ENCODE assay signal across 18 cellular contexts in genomic region chr1:234932506-234932905, GRCh38.
A peak's percentile ranks its signal among the peaks of the same experiment; 100 is the strongest.
DNase-seq lines count a peak whose midpoint lies in the region; ATAC-seq and FAIRE-seq lines count a peak whose summit lies in the region.
"Had no signal": no experiment of that assay in that cellular context is flagged by ENCODE, and none has a peak within 500 bp of the region (broad histone marks: within the 10 kb centered on the region; RNA-seq: fewer than 3 reads in every experiment).

No MANE protein-coding gene starts in this region.

- no peak overlapping the region for H3K4me3 Mint-ChIP-seq in stimulated activated naive B cell treated with anti-CD40 and anti-IgM and Interleukin-4, amounts not matched to agents 10 μg/mL and 1 μg/mL and 100 μg/mL, for 72 hours

- H3K27me3 Mint-ChIP-seq in stimulated activated naive B cell treated with anti-CD40 and anti-IgM and Interleukin-4, amounts not matched to agents 10 μg/mL and 1 μg/mL and 100 μg/mL, for 72 hours: no peaks in the 10 kb centered on the region

- peak overlapping the region; percentile 92 for H3K27ac Mint-ChIP-seq in stimulated activated naive B cell treated with anti-CD40 and anti-IgM and Interleukin-4, amounts not matched to agents 10 μg/mL and 1 μg/mL and 100 μg/mL, for 72 hours

- FAIRE-seq in GM19239 (lab: Jason Lieb, UNC) (peak; percentile 76), RCC 7860 (lab: Jason Lieb, UNC) (no peak)
- FAIRE-seq: keratinocyte, TTC549, urothelium cell line had no signal

- ATAC-seq in stimulated activated naive B cell treated with anti-CD40 and anti-IgM and Interleukin-4, amounts not matched to agents 10 μg/mL and 1 μg/mL and 100 μg/mL, for 72 hours (replicated peaks): no peak
- ATAC-seq in HG03521 (IDR thresholded peaks at IDR 0.05; ENCODE audit: unreplicated experiment): no peak
- ATAC-seq in GM21526 (IDR thresholded peaks at IDR 0.05; ENCODE audit: low FRiP score, unreplicated experiment): no peak

- H3K9me3 Mint-ChIP-seq in stimulated activated naive B cell treated with anti-CD40 and anti-IgM and Interleukin-4, amounts not matched to agents 10 μg/mL and 1 μg/mL and 100 μg/mL, for 72 hours: no peaks in the 10 kb centered on the region

- peaks cover 43 to 55% of the 10 kb centered on the region in 2 donors for H3K4me1 Mint-ChIP-seq in stimulated activated naive B cell treated with anti-CD40 and anti-IgM and Interleukin-4, amounts not matched to agents 10 μg/mL and 1 μg/mL and 100 μg/mL, for 72 hours

- no peaks in the 10 kb centered on the region for H3K36me3 Mint-ChIP-seq in stimulated activated naive B cell treated with anti-CD40 and anti-IgM and Interleukin-4, amounts not matched to agents 10 μg/mL and 1 μg/mL and 100 μg/mL, for 72 hours

- peak; percentile 39 for DNase-seq in activated CD8-positive, alpha-beta memory T cell treated with anti-CD3 and anti-CD28 coated beads, Interleukin-2, amount 50 U/mL, for 48 hours
- no peak for DNase-seq in activated CD8-positive, alpha-beta memory T cell treated with anti-CD3 and anti-CD28 coated beads, Interleukin-2, amount 50 U/mL, for 4 hours
- DNase-seq in GM19239 (ENCODE audit: insufficient read length, low spot score) (no peak), ecto neural progenitor cell (ENCODE audit: low spot score) (peak; percentile 22), RCC 7860 (ENCODE audit: low spot score) (no peak)
- no peak for DNase-seq in stimulated activated naive B cell treated with anti-CD40 and anti-IgM and Interleukin-4, amounts not matched to agents 10 μg/mL and 1 μg/mL and 100 μg/mL, for 72 hours
- DNase-seq: activated CD4-positive, alpha-beta T cell treated with anti-CD3 and anti-CD28 coated beads, Interleukin-2, amount 50 U/mL, for 48 hours; activated naive CD4-positive, alpha-beta T cell treated with anti-CD3 and anti-CD28 coated beads, Interleukin-2, amount 50 U/mL, for 16 hours; effector CD4-positive, alpha-beta T cell; NCI-H2107; NCI-H524 treated with DMSO at 0.1 percent for 48 hours; occipital lobe; stimulated activated CD4-positive, alpha-beta T cell treated with anti-CD3 and anti-CD28 coated beads, Interleukin-4, amount 100 ng/mL, for 24 hours had no signal

Comparison
In these comparisons a context has a peak if more than half of its experiments do, and no peak if none do; other contexts are left out.
1. DNase-seq: peak in activated CD8-positive, alpha-beta memory T cell treated with anti-CD3 and anti-CD28 coated beads, Interleukin-2, amount 50 U/mL, for 48 hours (single experiment) and ecto neural progenitor cell (single experiment); none in activated CD8-positive, alpha-beta memory T cell treated with anti-CD3 and anti-CD28 coated beads, Interleukin-2, amount 50 U/mL, for 4 hours (single experiment), GM19239 (single experiment), stimulated activated naive B cell treated with anti-CD40 and anti-IgM and Interleukin-4, amounts not matched to agents 10 μg/mL and 1 μg/mL and 100 μg/mL, for 72 hours (single experiment) and RCC 7860 (single experiment).